Comparison of ENCODE assay signal across 32 cellular contexts in genomic region chr5:4373051-4373450, GRCh38.
"Had no signal": no experiment of that assay in that cellular context is flagged by ENCODE, and none has a peak within 500 bp of the region (broad histone marks: within the 10 kb centered on the region; RNA-seq: fewer than 3 reads in every experiment).

No MANE protein-coding gene starts in this region.

- H3K27ac Mint-ChIP-seq: activated B cell treated with CpG ODN at 0.5 μM for 24 hours; activated CD4-positive, alpha-beta memory T cell treated with anti-CD3 and anti-CD28 coated beads for 36 hours; activated naive CD4-positive, alpha-beta T cell treated with anti-CD3 and anti-CD28 coated beads for 36 hours; activated naive CD4-positive, alpha-beta T cell treated with anti-CD3 and anti-CD28 coated beads, Interleukin-2, amount 50 U/mL, for 72 hours; activated T-helper 1 cell treated with anti-CD3 and anti-CD28 coated beads, Interleukin-12 subunit alpha, Interleukin-12 subunit beta, Interleukin-2, Interleukin-4 antibody, amounts not matched to agents 30 ng/mL and 10 ng/mL and 1 ng/mL, durations not matched to agents 14 hours and 24 hours and 36 hours; brain had no signal

- H3K4me3 ChIP-seq: adrenal gland, SJSA1 had no signal

- H3K9ac ChIP-seq: KMS-11 had no signal

- H3K36me3 ChIP-seq: adrenal gland, SJSA1 had no signal

- H3K27ac ChIP-seq: adrenal gland, KMS-11, SJSA1, VCaP had no signal

- H3K4me1 Mint-ChIP-seq: activated B cell treated with CpG ODN at 0.5 μM for 24 hours, brain had no signal

- H3K4me1 ChIP-seq: adrenal gland, SJSA1 had no signal

- DNase-seq: activated B cell treated with CpG ODN at 0.5 μM for 24 hours; activated CD4-positive, alpha-beta memory T cell treated with anti-CD3 and anti-CD28 coated beads for 36 hours; activated CD4-positive, alpha-beta T cell treated with anti-CD3 and anti-CD28 coated beads for 4 hours; activated CD4-positive, alpha-beta T cell treated with anti-CD3 and anti-CD28 coated beads, Interleukin-2, amount 50 U/mL, for 1 hour; activated CD4-positive, CD25-positive, alpha-beta regulatory T cell treated with anti-CD3 and anti-CD28 coated beads, Interleukin-2, amount 50 U/mL, for 72 hours; activated CD8-positive, alpha-beta memory T cell treated with anti-CD3 and anti-CD28 coated beads, Interleukin-2, amount 50 U/mL, for 4 hours; activated gamma-delta T cell treated with Interleukin-2 at 50 U/mL for 16 hours; activated naive CD4-positive, alpha-beta T cell treated with anti-CD3 and anti-CD28 coated beads for 36 hours; activated T-cell treated with anti-CD3 and anti-CD28 coated beads for 4 hours; activated T-cell treated with anti-CD3 and anti-CD28 coated beads, Interleukin-2, amount 50 U/mL, for 4 hours; adrenal gland; central memory CD4-positive, alpha-beta T cell; NCI-H1092 treated with DMSO at 0.1 percent for 48 hours; NCI-H1417; NCI-H146; NCI-H187; NCI-H2081; NCI-H226; NCI-H446 treated with DMSO at 0.1 percent for 48 hours; NCI-H524; SHP77 treated with DMSO at 0.1 percent for 48 hours; T-helper 1 cell; T-helper 2 cell; T-helper 9 cell had no signal

- H3K4me3 Mint-ChIP-seq: activated B cell treated with CpG ODN at 0.5 μM for 24 hours; activated CD4-positive, alpha-beta memory T cell treated with anti-CD3 and anti-CD28 coated beads for 36 hours; activated naive CD4-positive, alpha-beta T cell treated with anti-CD3 and anti-CD28 coated beads for 36 hours; activated T-cell treated with anti-CD3 and anti-CD28 coated beads, Interleukin-2, amount 50 U/mL, for 4 hours; activated T-helper 1 cell treated with anti-CD3 and anti-CD28 coated beads, Interleukin-12 subunit alpha, Interleukin-12 subunit beta, Interleukin-2, Interleukin-4 antibody, amounts not matched to agents 30 ng/mL and 10 ng/mL and 1 ng/mL, durations not matched to agents 14 hours and 24 hours and 36 hours; brain had no signal

- H3K4me2 ChIP-seq: KMS-11 had no signal

- H3K9me3 Mint-ChIP-seq: activated naive CD4-positive, alpha-beta T cell treated with anti-CD3 and anti-CD28 coated beads for 36 hours; brain had no signal

- H3K27me3 ChIP-seq: adrenal gland, SJSA1 had no signal

- H3K9me3 ChIP-seq: adrenal gland, SJSA1 had no signal

- ATAC-seq: activated naive CD4-positive, alpha-beta T cell treated with anti-CD3 and anti-CD28 coated beads, Interleukin-2, amount 50 U/mL, for 72 hours; activated T-cell treated with anti-CD3 and anti-CD28 coated beads, Interleukin-2, amount 50 U/mL, for 4 hours; Panc1; SK-N-SH treated with all-trans-retinoic acid at 6 μM for 48 hours had no signal

- H3K36me3 Mint-ChIP-seq: activated CD4-positive, alpha-beta memory T cell treated with anti-CD3 and anti-CD28 coated beads for 36 hours; brain had no signal

- H3K27me3 Mint-ChIP-seq: activated B cell treated with CpG ODN at 0.5 μM for 24 hours; activated CD4-positive, alpha-beta memory T cell treated with anti-CD3 and anti-CD28 coated beads for 36 hours had no signal
